ENCODE assay signal across 23 cellular contexts in the genomic region with DNA sequence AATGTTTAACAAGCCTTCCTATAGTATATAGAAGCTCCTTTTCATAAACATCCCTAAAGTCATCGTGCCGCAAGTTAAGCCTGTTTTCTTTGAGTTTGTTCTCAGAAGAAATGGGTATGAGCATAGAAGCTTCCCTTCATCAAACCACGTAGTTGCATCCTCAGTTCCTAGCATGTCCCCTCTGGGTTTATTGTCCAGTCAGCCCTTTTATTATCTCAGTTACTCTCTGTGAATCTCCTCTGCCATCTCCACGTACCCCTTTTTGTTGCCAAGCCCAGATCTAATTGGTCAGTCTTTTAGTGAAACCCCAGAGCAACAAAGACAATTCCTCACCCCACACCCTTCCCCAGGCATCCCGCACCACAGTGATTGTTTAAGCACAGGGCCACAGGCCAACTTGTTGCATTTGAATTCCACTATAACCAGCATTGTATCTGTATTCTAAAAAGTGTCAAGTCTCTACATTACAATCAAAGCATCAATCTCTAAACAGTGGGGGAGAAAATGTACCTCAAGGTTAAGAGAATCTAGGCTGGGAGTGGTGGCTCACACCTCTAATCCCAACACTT.
"Had no signal": no experiment of that assay in that cellular context is flagged by ENCODE, and none has a peak within 500 bp of the region (broad histone marks: within the 10 kb centered on the region; RNA-seq: fewer than 3 reads in every experiment).

No MANE protein-coding gene starts in this region.

- H3K9me3 ChIP-seq: esophagus muscularis mucosa, left lung, lower lobe of right lung, ovary, upper lobe of left lung had no signal

- H3K27ac ChIP-seq: esophagus muscularis mucosa, foreskin keratinocyte, left lung, lower lobe of right lung, ovary, upper lobe of left lung had no signal

- H3K27ac Mint-ChIP-seq: activated T-helper 17 cell treated with anti-CD3 and anti-CD28 coated beads, Interleukin-2, amount 50 U/mL, for 72 hours; natural killer cell; stimulated activated effector memory CD8-positive, alpha-beta T cell treated with anti-CD3 and anti-CD28 coated beads, Interleukin-12 subunit alpha, Interleukin-12 subunit beta, amount 100 ng/mL, for 72 hours; T-cell; T-helper 2 cell treated with Interferon-gamma antibody and Interleukin-4, amounts not matched to agents 5 μg/mL and 100 μg/mL, for 36 hours had no signal

- H3K36me3 ChIP-seq: esophagus muscularis mucosa, left lung, lower lobe of right lung, ovary, upper lobe of left lung had no signal

- H3K4me3 ChIP-seq: esophagus muscularis mucosa, left lung, lower lobe of right lung, ovary, upper lobe of left lung had no signal

- H3K36me3 Mint-ChIP-seq: natural killer cell; stimulated activated effector memory CD8-positive, alpha-beta T cell treated with anti-CD3 and anti-CD28 coated beads, Interleukin-12 subunit alpha, Interleukin-12 subunit beta, amount 100 ng/mL, for 72 hours; T-cell had no signal

- DNase-seq: activated CD4-positive, alpha-beta T cell treated with anti-CD3 and anti-CD28 coated beads for 4 hours; activated CD4-positive, alpha-beta T cell treated with anti-CD3 and anti-CD28 coated beads, Interleukin-2, amount 50 U/mL, for 48 hours; activated gamma-delta T cell treated with Interleukin-2 at 50 U/mL for 16 hours; activated naive CD4-positive, alpha-beta T cell treated with anti-CD3 and anti-CD28 coated beads, Interleukin-2, amount 50 U/mL, for 16 hours; activated T-cell treated with anti-CD3 and anti-CD28 coated beads, Interleukin-2, amount 50 U/mL, for 4 hours; amniotic stem cell; caudate nucleus; foreskin keratinocyte; left lung; lower lobe of right lung; mesenchymal stem cell; natural killer cell; ovary; small intestine; stimulated activated CD4-positive, alpha-beta T cell treated with anti-CD3 and anti-CD28 coated beads, Interleukin-4, amount 100 ng/mL, for 24 hours; T-cell; upper lobe of left lung had no signal

- H3K4me1 ChIP-seq: esophagus muscularis mucosa, left lung, lower lobe of right lung had no signal

- H3K27me3 Mint-ChIP-seq: activated T-helper 17 cell treated with anti-CD3 and anti-CD28 coated beads, Interleukin-2, amount 50 U/mL, for 72 hours; stimulated activated naive CD8-positive, alpha-beta T cell treated with anti-CD3 and anti-CD28 coated beads, Interleukin-15, Interleukin-2, amounts not matched to agents 100 ng/mL and 50 ng/mL, for 24 hours; T-cell had no signal

- H3K4me1 Mint-ChIP-seq: natural killer cell; stimulated activated effector memory CD8-positive, alpha-beta T cell treated with anti-CD3 and anti-CD28 coated beads, Interleukin-12 subunit alpha, Interleukin-12 subunit beta, amount 100 ng/mL, for 72 hours; T-cell had no signal

- H3K4me3 Mint-ChIP-seq: activated T-cell treated with anti-CD3 and anti-CD28 coated beads, Interleukin-2, amount 50 U/mL, for 4 hours; activated T-helper 17 cell treated with anti-CD3 and anti-CD28 coated beads, Interleukin-2, amount 50 U/mL, for 72 hours; natural killer cell; stimulated activated effector memory CD8-positive, alpha-beta T cell treated with anti-CD3 and anti-CD28 coated beads, Interleukin-12 subunit alpha, Interleukin-12 subunit beta, amount 100 ng/mL, for 72 hours; stimulated activated naive CD8-positive, alpha-beta T cell treated with anti-CD3 and anti-CD28 coated beads, Interleukin-15, Interleukin-2, amounts not matched to agents 100 ng/mL and 50 ng/mL, for 24 hours; T-cell; T-helper 2 cell treated with Interferon-gamma antibody and Interleukin-4, amounts not matched to agents 5 μg/mL and 100 μg/mL, for 36 hours had no signal

- ATAC-seq: activated T-cell treated with anti-CD3 and anti-CD28 coated beads, Interleukin-2, amount 50 U/mL, for 4 hours; activated T-helper 17 cell treated with anti-CD3 and anti-CD28 coated beads, Interleukin-2, amount 50 U/mL, for 72 hours; foreskin keratinocyte; left lung; lower lobe of right lung; natural killer cell; sciatic nerve; stimulated activated effector memory CD8-positive, alpha-beta T cell treated with anti-CD3 and anti-CD28 coated beads, Interleukin-12 subunit alpha, Interleukin-12 subunit beta, amount 100 ng/mL, for 72 hours; T-cell had no signal
